8 cellular contexts compared by ENCODE assay signal in the genomic region with DNA sequence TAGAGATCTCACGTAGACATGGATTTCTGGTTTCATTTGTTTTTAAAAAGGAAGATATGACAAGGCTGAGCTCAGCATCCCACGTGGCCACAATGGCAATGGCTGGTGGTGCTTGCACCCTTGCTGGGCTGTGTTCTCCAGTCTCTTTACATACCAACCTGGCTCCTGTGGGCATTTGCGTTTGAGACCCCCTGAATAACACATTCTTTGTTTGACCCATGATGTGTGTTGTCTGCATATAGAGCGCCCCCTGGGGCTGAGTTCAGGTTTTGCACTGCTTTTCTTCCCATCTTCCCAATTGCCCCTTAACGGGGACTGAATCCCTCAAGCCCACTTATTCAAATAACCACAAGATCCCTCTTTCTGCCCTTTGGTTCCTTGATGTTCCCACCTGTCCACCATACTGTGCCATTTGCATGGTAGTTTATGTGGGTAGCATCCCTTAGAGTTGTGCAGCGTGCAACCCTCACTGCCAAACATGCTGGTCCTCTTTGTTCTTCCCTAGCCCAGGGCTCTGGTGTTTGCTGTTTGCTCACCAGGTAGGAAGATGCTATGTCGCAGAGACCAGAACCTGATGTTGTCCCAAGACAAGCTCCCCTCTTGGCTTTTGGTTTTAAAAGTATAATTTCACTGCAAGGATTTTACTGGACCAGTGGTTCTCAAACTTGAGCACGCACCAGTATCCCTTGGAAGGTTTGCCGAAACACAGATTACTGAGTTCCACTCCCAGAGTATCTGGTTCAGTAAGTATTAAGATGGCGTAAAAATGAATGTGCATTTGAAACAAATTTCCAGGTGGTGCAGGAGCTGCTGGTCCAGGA.
DNase-seq lines count a peak whose midpoint lies in the region; ATAC-seq and TF ChIP-seq lines count a peak whose summit lies in the region.

No MANE protein-coding gene starts in this region.

- H3K27ac Mint-ChIP-seq in stimulated activated effector memory CD8-positive, alpha-beta T cell treated with anti-CD3 and anti-CD28 coated beads, Interleukin-12 subunit alpha, Interleukin-12 subunit beta, amount 100 ng/mL, for 72 hours, result no peak overlapping the region

- no peak overlapping the region for H3K4me3 Mint-ChIP-seq in stimulated activated effector memory CD8-positive, alpha-beta T cell treated with anti-CD3 and anti-CD28 coated beads, Interleukin-12 subunit alpha, Interleukin-12 subunit beta, amount 100 ng/mL, for 72 hours

- TF ChIP-seq CTCF in GM12873 (IDR thresholded peaks at IDR 0.05; ENCODE audit: insufficient read depth, low read depth, low read length, missing control alignments), result peak; percentile 94

- no peaks in the 10 kb centered on the region for H3K36me3 Mint-ChIP-seq in stimulated activated effector memory CD8-positive, alpha-beta T cell treated with anti-CD3 and anti-CD28 coated beads, Interleukin-12 subunit alpha, Interleukin-12 subunit beta, amount 100 ng/mL, for 72 hours

- H3K9me3 Mint-ChIP-seq in stimulated activated effector memory CD8-positive, alpha-beta T cell treated with anti-CD3 and anti-CD28 coated beads, Interleukin-12 subunit alpha, Interleukin-12 subunit beta, amount 100 ng/mL, for 72 hours, result no peaks in the 10 kb centered on the region

- DNase-seq in NCI-H69 (lab: John Stamatoyannopoulos, UW) (peak; percentile 15), iris pigment epithelial cell (ENCODE audit: low read depth) (peak; percentile 6), LoVo (ENCODE audit: low spot score) (no peak), SKM-1 treated with dmso at 0.1 percent for 144 hours (lab: John Stamatoyannopoulos, UW; ENCODE audit: unreplicated experiment) (no peak)
- peak; percentile 82 for DNase-seq in activated effector memory CD4-positive, alpha-beta T cell treated with anti-CD3 and anti-CD28 coated beads, Interleukin-2, amount 50 U/mL, for 16 hours
- DNase-seq in stimulated activated effector memory CD8-positive, alpha-beta T cell treated with anti-CD3 and anti-CD28 coated beads, Interleukin-12 subunit alpha, Interleukin-12 subunit beta, amount 100 ng/mL, for 72 hours (ENCODE audit: low spot score in 2 of 2), result peak; percentile 36 to 75
- no peak for DNase-seq in stimulated activated naive CD4-positive, alpha-beta T cell treated with Interleukin-2 at 50 U/mL for 16 hours (lab: John Stamatoyannopoulos, UW)

- ATAC-seq in stimulated activated effector memory CD8-positive, alpha-beta T cell treated with anti-CD3 and anti-CD28 coated beads, Interleukin-12 subunit alpha, Interleukin-12 subunit beta, amount 100 ng/mL, for 72 hours, result no peak

- H3K4me1 Mint-ChIP-seq in stimulated activated effector memory CD8-positive, alpha-beta T cell treated with anti-CD3 and anti-CD28 coated beads, Interleukin-12 subunit alpha, Interleukin-12 subunit beta, amount 100 ng/mL, for 72 hours, result peaks cover 7% of the 10 kb centered on the region

Comparison
In these comparisons a context has a peak if more than half of its experiments do, and no peak if none do; other contexts are left out.
1. DNase-seq: peak in NCI-H69 (single experiment), activated effector memory CD4-positive, alpha-beta T cell treated with anti-CD3 and anti-CD28 coated beads, Interleukin-2, amount 50 U/mL, for 16 hours (single experiment), iris pigment epithelial cell (single experiment) and stimulated activated effector memory CD8-positive, alpha-beta T cell treated with anti-CD3 and anti-CD28 coated beads, Interleukin-12 subunit alpha, Interleukin-12 subunit beta, amount 100 ng/mL, for 72 hours (2 of 2); none in stimulated activated naive CD4-positive, alpha-beta T cell treated with Interleukin-2 at 50 U/mL for 16 hours (single experiment), LoVo (single experiment) and SKM-1 treated with dmso at 0.1 percent for 144 hours (single experiment).